In the genomic region with DNA sequence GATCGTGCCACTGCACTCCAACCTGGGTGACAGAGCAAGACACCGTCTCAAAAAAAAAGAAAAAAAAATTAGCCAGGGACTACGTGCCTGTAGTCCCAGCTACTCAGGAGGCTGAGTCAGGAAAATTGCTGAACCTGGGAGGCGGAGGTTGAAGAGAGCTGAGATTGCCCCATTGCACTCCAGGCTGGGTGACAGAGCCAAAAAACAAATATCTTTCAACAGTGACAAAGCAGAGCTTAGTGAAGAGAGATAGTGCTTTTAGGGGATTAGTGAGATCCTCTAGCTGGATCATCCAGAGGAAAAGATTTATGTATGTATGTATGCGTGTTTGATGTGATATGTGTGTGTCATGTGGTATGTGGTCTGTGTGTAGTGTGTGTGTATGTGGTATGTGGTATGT, we compare ENCODE assay signal across 18 cellular contexts. TPM values are rescaled to one million over a fixed set of nuclear protein-coding genes. Genes with fewer than 3 reads are reported as not detected.
A peak's percentile ranks its signal among the peaks of the same experiment; 100 is the strongest.
DNase-seq lines count a peak whose midpoint lies in the region; ATAC-seq lines count a peak whose summit lies in the region.
"Had no signal": no experiment of that assay in that cellular context is flagged by ENCODE, and none has a peak within 500 bp of the region (broad histone marks: within the 10 kb centered on the region; RNA-seq: fewer than 3 reads in every experiment).

No MANE protein-coding gene starts in this region.

- H3K4me1 ChIP-seq in trophoblast cell (ENCODE audit: control insufficient read depth in 1 of 2, insufficient read depth in 2 of 2, low read length in 2 of 2), result no peaks in the 10 kb centered on the region
- H3K4me1 ChIP-seq: Caco-2 had no signal

- no peak overlapping the region for H3K4me3 ChIP-seq in trophoblast cell (ENCODE audit: low read depth, low read length)

- H2AFZ ChIP-seq in trophoblast cell (ENCODE audit: insufficient read depth, low read length, poor library complexity), result no peak overlapping the region

- H3K18ac ChIP-seq in trophoblast cell (ENCODE audit: low read length), result no peak overlapping the region

- H2BK5ac ChIP-seq in trophoblast cell (ENCODE audit: low read depth, low read length, poor library complexity), result no peak overlapping the region

- no peak overlapping the region for H3K4me2 ChIP-seq in trophoblast cell (ENCODE audit: low read length)

- WGBS in trophoblast cell (ENCODE audit: extremely low coverage, insufficient coverage, insufficient read length), result 100% methylated on average over 1 of the region's 5 CpGs

- no peak overlapping the region for H4K12ac ChIP-seq in trophoblast cell (ENCODE audit: low read depth, low read length)

- peak; percentile 8 for DNase-seq in NCI-H345 (lab: John Stamatoyannopoulos, UW)
- no peak for DNase-seq in NCI-H345 treated with DMSO at 0.1 percent for 48 hours (lab: John Stamatoyannopoulos, UW; ENCODE audit: unreplicated experiment)
- DNase-seq in left lobe of liver (ENCODE audit: low spot score), result peak; percentile 56
- DNase-seq in trophoblast cell, result peak; percentile 47 to 52
- no peak for DNase-seq in NCI-H69 (lab: John Stamatoyannopoulos, UW)
- no peak for DNase-seq in NCI-H1417 (lab: John Stamatoyannopoulos, UW)
- DNase-seq in dermis blood vessel endothelial cell, result no peak
- DNase-seq: Caco-2; CD8-positive, alpha-beta T cell; DND-41; GDM1 had no signal

- H3K27me3 ChIP-seq in trophoblast cell (ENCODE audit: insufficient read depth, low read length), result no peaks in the 10 kb centered on the region

- H2BK12ac ChIP-seq in trophoblast cell (ENCODE audit: low read length), result no peak overlapping the region

- H3K27ac ChIP-seq in angular gyrus (ENCODE audit: low read depth, low read length), result peak overlapping the region; percentile 3
- no peak overlapping the region for H3K27ac ChIP-seq in trophoblast cell (ENCODE audit: low read depth, low read length)
- H3K27ac ChIP-seq: 22Rv1, HL-60 had no signal

- peaks cover 8% of the 10 kb centered on the region for H3K9me3 ChIP-seq in trophoblast cell (ENCODE audit: insufficient read depth, low read depth, low read length)

- no peak overlapping the region for H2AK5ac ChIP-seq in trophoblast cell (ENCODE audit: low read length)

- no peaks in the 10 kb centered on the region for H3K36me3 ChIP-seq in trophoblast cell (ENCODE audit: control insufficient read depth in 1 of 2, insufficient read depth in 2 of 2, low read length in 2 of 2)

- H3K4ac ChIP-seq in trophoblast cell (ENCODE audit: low read depth, low read length), result no peak overlapping the region

- no peak overlapping the region for H3K23ac ChIP-seq in trophoblast cell (ENCODE audit: low read length)

- no peak overlapping the region for H2BK120ac ChIP-seq in trophoblast cell (ENCODE audit: insufficient read depth, low read length, poor library complexity)

- H4K8ac ChIP-seq in trophoblast cell (ENCODE audit: low read depth, low read length), result no peak overlapping the region

- no peak overlapping the region for H3K14ac ChIP-seq in trophoblast cell (ENCODE audit: low read length)

- peak; percentile 73 for ATAC-seq in left lobe of liver
- ATAC-seq: CD8-positive, alpha-beta T cell; HCT116 had no signal

- no peaks in the 10 kb centered on the region for H3K79me1 ChIP-seq in trophoblast cell (ENCODE audit: low read length)

- no peaks in the 10 kb centered on the region for H3K79me2 ChIP-seq in trophoblast cell (ENCODE audit: control insufficient read depth, insufficient read depth, low read length, poor library complexity)

- H3K9ac ChIP-seq in trophoblast cell (ENCODE audit: low read length), result no peak overlapping the region

- no peak overlapping the region for H4K91ac ChIP-seq in trophoblast cell (ENCODE audit: low read depth, low read length)

RNA-seq across cellular contexts. Expression of a gene that starts 56.6 kb away (rescaled TPM):
- total RNA-seq in left lobe of liver (not detected), dermis blood vessel endothelial cell (not detected in 2 replicates)
- polyA plus RNA-seq in trophoblast cell (2013), result not detected in 2 replicates
- total RNA-seq: A673; Caco-2; CD8-positive, alpha-beta T cell had no signal
- polyA plus RNA-seq: BJ, CD14-positive monocyte had no signal

Comparison
In these comparisons a context has a peak if more than half of its experiments do, and no peak if none do; other contexts are left out.
1. DNase-seq: peak in NCI-H345 (single experiment), left lobe of liver (single experiment) and trophoblast cell (2 of 2); none in NCI-H345 treated with DMSO at 0.1 percent for 48 hours (single experiment), NCI-H69 (single experiment), NCI-H1417 (0 of 3) and dermis blood vessel endothelial cell (single experiment).